2 cellular contexts compared by ENCODE assay signal in genomic region chr1:168386492-168386891, GRCh38.
TF ChIP-seq lines count a peak whose summit lies in the region.

No MANE protein-coding gene starts in this region.

TF ChIP-seq in HCT116, 20 proteins besides CTCF, POLR2A, EP300 and RAD21:
- TF ChIP-seq REST (IDR thresholded peaks at IDR 0.05; ENCODE audit: low read depth), result no peak
- TF ChIP-seq ELF1 (IDR thresholded peaks at IDR 0.05; ENCODE audit: borderline replicate concordance, low read depth), result no peak
- no peak for TF ChIP-seq SIN3A (IDR thresholded peaks at IDR 0.05; ENCODE audit: low read depth)
- no peak for TF ChIP-seq SRF (IDR thresholded peaks at IDR 0.05; ENCODE audit: low read depth)
- TF ChIP-seq POLR2AphosphoS5 (IDR thresholded peaks at IDR 0.05; ENCODE audit: low read depth, low read length), result no peak
- TF ChIP-seq EZH2phosphoT487 (IDR thresholded peaks at IDR 0.05; ENCODE audit: borderline replicate concordance), result no peak
- TF ChIP-seq MAX (IDR thresholded peaks at IDR 0.05), result no peak

TF ChIP-seq in WTC11, 78 proteins besides CTCF, POLR2A, EP300 and RAD21 (continued from another document):
- no peak for TF ChIP-seq ZNF425 (CRISPR knock-in tag; conservative IDR thresholded peaks at IDR 0.05)
- peak; percentile 82 for TF ChIP-seq USF2 (CRISPR knock-in tag; IDR thresholded peaks at IDR 0.05)
